Comparison of ENCODE assay signal across 1 cellular context in the genomic region with DNA sequence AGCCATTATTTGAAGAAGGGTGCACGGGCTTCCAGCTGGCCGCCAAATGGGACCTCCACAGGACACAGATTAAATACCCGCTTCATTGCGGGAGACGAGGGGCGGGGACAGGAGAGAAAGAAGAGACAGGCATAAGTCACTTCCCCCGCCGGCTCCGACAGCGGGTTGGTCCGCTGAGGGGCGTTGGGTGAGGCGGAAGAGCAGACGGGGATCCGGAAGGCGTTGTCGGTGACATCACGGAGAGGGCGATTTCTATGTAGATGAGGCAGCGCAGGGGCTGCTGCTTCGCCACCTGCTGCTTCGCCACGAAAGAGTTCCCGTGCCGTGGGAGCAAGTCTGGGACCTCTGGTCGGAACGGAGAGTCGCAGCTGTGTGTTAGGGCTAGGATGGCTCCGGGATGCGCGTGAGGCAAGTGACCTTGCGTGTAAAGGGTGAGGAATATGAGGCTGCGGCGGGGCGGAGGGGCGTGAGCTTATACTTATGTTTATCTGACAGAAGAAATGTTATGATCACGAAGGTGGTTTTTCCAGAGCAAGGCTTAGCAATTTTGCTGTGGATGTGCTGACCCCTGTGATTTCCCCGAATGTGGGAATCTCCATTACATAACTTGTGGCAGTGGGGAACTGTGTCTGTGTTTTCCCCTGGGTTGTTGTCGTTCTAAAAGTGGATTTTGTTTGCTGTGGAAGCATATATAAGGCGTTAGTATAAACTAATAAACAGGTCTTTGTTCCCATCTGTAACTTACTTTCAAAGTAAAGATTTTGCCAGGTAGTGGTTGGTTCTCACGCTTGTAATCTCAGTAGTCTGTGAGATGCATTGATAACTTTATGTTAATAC.
TF ChIP-seq lines count a peak whose summit lies in the region.

No MANE protein-coding gene starts in this region.

TF ChIP-seq in HepG2, 621 proteins besides CTCF, POLR2A, EP300 and RAD21 (continued from another document and continues in another):
- TF ChIP-seq, protein P1, sequence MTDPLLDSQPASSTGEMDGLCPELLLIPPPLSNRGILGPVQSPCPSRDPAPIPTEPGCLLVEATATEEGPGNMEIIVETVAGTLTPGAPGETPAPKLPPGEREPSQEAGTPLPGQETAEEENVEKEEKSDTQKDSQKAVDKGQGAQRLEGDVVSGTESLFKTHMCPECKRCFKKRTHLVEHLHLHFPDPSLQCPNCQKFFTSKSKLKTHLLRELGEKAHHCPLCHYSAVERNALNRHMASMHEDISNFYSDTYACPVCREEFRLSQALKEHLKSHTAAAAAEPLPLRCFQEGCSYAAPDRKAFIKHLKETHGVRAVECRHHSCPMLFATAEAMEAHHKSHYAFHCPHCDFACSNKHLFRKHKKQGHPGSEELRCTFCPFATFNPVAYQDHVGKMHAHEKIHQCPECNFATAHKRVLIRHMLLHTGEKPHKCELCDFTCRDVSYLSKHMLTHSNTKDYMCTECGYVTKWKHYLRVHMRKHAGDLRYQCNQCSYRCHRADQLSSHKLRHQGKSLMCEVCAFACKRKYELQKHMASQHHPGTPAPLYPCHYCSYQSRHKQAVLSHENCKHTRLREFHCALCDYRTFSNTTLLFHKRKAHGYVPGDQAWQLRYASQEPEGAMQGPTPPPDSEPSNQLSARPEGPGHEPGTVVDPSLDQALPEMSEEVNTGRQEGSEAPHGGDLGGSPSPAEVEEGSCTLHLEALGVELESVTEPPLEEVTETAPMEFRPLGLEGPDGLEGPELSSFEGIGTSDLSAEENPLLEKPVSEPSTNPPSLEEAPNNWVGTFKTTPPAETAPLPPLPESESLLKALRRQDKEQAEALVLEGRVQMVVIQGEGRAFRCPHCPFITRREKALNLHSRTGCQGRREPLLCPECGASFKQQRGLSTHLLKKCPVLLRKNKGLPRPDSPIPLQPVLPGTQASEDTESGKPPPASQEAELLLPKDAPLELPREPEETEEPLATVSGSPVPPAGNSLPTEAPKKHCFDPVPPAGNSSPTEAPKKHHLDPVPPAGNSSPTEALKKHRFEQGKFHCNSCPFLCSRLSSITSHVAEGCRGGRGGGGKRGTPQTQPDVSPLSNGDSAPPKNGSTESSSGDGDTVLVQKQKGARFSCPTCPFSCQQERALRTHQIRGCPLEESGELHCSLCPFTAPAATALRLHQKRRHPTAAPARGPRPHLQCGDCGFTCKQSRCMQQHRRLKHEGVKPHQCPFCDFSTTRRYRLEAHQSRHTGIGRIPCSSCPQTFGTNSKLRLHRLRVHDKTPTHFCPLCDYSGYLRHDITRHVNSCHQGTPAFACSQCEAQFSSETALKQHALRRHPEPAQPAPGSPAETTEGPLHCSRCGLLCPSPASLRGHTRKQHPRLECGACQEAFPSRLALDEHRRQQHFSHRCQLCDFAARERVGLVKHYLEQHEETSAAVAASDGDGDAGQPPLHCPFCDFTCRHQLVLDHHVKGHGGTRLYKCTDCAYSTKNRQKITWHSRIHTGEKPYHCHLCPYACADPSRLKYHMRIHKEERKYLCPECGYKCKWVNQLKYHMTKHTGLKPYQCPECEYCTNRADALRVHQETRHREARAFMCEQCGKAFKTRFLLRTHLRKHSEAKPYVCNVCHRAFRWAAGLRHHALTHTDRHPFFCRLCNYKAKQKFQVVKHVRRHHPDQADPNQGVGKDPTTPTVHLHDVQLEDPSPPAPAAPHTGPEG (CRISPR knock-in tag; IDR thresholded peaks at IDR 0.05), result 0 out of 2 replicates have a peak, but pooled peaks have one; percentile 33
- 0 out of 2 replicates have a peak, but pooled peaks have one; percentile 28 for TF ChIP-seq SPEN (CRISPR knock-in tag; IDR thresholded peaks at IDR 0.05; ENCODE audit: low read depth)
- TF ChIP-seq, protein P2, sequence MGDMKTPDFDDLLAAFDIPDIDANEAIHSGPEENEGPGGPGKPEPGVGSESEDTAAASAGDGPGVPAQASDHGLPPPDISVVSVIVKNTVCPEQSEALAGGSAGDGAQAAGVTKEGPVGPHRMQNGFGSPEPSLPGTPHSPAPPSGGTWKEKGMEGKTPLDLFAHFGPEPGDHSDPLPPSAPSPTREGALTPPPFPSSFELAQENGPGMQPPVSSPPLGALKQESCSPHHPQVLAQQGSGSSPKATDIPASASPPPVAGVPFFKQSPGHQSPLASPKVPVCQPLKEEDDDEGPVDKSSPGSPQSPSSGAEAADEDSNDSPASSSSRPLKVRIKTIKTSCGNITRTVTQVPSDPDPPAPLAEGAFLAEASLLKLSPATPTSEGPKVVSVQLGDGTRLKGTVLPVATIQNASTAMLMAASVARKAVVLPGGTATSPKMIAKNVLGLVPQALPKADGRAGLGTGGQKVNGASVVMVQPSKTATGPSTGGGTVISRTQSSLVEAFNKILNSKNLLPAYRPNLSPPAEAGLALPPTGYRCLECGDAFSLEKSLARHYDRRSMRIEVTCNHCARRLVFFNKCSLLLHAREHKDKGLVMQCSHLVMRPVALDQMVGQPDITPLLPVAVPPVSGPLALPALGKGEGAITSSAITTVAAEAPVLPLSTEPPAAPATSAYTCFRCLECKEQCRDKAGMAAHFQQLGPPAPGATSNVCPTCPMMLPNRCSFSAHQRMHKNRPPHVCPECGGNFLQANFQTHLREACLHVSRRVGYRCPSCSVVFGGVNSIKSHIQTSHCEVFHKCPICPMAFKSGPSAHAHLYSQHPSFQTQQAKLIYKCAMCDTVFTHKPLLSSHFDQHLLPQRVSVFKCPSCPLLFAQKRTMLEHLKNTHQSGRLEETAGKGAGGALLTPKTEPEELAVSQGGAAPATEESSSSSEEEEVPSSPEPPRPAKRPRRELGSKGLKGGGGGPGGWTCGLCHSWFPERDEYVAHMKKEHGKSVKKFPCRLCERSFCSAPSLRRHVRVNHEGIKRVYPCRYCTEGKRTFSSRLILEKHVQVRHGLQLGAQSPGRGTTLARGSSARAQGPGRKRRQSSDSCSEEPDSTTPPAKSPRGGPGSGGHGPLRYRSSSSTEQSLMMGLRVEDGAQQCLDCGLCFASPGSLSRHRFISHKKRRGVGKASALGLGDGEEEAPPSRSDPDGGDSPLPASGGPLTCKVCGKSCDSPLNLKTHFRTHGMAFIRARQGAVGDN (CRISPR knock-in tag; IDR thresholded peaks at IDR 0.05), result peak; percentile 66
- TF ChIP-seq, protein P3, sequence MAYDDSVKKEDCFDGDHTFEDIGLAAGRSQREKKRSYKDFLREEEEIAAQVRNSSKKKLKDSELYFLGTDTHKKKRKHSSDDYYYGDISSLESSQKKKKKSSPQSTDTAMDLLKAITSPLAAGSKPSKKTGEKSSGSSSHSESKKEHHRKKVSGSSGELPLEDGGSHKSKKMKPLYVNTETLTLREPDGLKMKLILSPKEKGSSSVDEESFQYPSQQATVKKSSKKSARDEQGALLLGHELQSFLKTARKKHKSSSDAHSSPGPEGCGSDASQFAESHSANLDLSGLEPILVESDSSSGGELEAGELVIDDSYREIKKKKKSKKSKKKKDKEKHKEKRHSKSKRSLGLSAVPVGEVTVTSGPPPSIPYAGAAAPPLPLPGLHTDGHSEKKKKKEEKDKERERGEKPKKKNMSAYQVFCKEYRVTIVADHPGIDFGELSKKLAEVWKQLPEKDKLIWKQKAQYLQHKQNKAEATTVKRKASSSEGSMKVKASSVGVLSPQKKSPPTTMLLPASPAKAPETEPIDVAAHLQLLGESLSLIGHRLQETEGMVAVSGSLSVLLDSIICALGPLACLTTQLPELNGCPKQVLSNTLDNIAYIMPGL (CRISPR knock-in tag; IDR thresholded peaks at IDR 0.05; ENCODE audit: borderline replicate concordance in 1 of 2, low read depth in 1 of 2), result peak; percentile 37 to 52; a peak in 1 of 4 replicates
- TF ChIP-seq, protein P4, sequence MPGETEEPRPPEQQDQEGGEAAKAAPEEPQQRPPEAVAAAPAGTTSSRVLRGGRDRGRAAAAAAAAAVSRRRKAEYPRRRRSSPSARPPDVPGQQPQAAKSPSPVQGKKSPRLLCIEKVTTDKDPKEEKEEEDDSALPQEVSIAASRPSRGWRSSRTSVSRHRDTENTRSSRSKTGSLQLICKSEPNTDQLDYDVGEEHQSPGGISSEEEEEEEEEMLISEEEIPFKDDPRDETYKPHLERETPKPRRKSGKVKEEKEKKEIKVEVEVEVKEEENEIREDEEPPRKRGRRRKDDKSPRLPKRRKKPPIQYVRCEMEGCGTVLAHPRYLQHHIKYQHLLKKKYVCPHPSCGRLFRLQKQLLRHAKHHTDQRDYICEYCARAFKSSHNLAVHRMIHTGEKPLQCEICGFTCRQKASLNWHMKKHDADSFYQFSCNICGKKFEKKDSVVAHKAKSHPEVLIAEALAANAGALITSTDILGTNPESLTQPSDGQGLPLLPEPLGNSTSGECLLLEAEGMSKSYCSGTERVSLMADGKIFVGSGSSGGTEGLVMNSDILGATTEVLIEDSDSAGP (CRISPR knock-in tag; IDR thresholded peaks at IDR 0.05; ENCODE audit: borderline replicate concordance), result peak; percentile 62; the same call in 1 of the 2 replicates
- peak; percentile 87 for TF ChIP-seq CREB1 (IDR thresholded peaks at IDR 0.05)
- peak; percentile 83 for TF ChIP-seq CREB1 (CRISPR knock-in tag; IDR thresholded peaks at IDR 0.05)
- peak; percentile 95 for TF ChIP-seq GATA4 (IDR thresholded peaks at IDR 0.05; ENCODE audit: borderline replicate concordance, low read depth)
- TF ChIP-seq, protein P5, sequence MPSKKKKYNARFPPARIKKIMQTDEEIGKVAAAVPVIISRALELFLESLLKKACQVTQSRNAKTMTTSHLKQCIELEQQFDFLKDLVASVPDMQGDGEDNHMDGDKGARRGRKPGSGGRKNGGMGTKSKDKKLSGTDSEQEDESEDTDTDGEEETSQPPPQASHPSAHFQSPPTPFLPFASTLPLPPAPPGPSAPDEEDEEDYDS (CRISPR knock-in tag; IDR thresholded peaks at IDR 0.05), result peak; percentile 96
- TF ChIP-seq, protein P6, sequence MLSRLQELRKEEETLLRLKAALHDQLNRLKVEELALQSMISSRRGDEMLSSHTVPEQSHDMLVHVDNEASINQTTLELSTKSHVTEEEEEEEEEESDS (CRISPR knock-in tag; IDR thresholded peaks at IDR 0.05; ENCODE audit: borderline replicate concordance), result peak; percentile 99
- TF ChIP-seq MYC (CRISPR knock-in tag; IDR thresholded peaks at IDR 0.05; ENCODE audit: borderline replicate concordance), result peak; percentile 20; the same call in 1 of the 2 replicates
- TF ChIP-seq, protein P7, sequence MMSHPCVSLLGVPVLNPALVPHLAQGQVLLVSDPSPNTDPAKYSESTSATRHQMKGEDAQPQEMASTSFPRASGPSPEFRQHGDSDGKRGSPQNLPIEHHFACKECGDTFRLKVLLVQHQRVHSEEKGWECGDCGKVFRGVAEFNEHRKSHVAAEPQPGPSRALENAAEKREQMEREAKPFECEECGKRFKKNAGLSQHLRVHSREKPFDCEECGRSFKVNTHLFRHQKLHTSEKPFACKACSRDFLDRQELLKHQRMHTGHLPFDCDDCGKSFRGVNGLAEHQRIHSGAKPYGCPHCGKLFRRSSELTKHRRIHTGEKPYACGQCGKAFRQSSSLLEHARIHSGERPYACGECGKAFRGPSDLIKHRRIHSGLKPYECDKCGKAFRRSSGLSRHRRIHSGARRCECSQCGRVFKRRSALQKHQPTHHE (CRISPR knock-in tag; IDR thresholded peaks at IDR 0.05; ENCODE audit: borderline replicate concordance), result 0 out of 2 replicates have a peak, but pooled peaks have one; percentile 42
- TF ChIP-seq ZNF354B (CRISPR knock-in tag; IDR thresholded peaks at IDR 0.05), result peak; percentile 87; the same call in 1 of the 2 replicates
- peak; percentile 67 for TF ChIP-seq MED13 (CRISPR knock-in tag; IDR thresholded peaks at IDR 0.05)
- 0 out of 2 replicates have a peak, but pooled peaks have one; percentile 13 for TF ChIP-seq ZNF562 (CRISPR knock-in tag; IDR thresholded peaks at IDR 0.05; ENCODE audit: borderline replicate concordance)
- TF ChIP-seq JUND (CRISPR knock-in tag; IDR thresholded peaks at IDR 0.05), result 0 out of 2 replicates have a peak, but pooled peaks have one; percentile 21
- TF ChIP-seq POLR2AphosphoS2 (IDR thresholded peaks at IDR 0.05; ENCODE audit: low read depth, low read length), result 0 out of 2 replicates have a peak, but pooled peaks have one; percentile 62
- peak; percentile 83; the same call in 1 of the 2 replicates for TF ChIP-seq HOXA3 (CRISPR knock-in tag; IDR thresholded peaks at IDR 0.05)
- 0 out of 2 replicates have a peak, but pooled peaks have one; percentile 28 for TF ChIP-seq BRD4 (CRISPR knock-in tag; IDR thresholded peaks at IDR 0.05)
- TF ChIP-seq SNAPC2 (CRISPR knock-in tag; IDR thresholded peaks at IDR 0.05), result peak; percentile 100
- TF ChIP-seq ZNF501 (CRISPR knock-in tag; IDR thresholded peaks at IDR 0.05), result peak; percentile 47; the same call in 1 of the 2 replicates
- TF ChIP-seq, protein P8, sequence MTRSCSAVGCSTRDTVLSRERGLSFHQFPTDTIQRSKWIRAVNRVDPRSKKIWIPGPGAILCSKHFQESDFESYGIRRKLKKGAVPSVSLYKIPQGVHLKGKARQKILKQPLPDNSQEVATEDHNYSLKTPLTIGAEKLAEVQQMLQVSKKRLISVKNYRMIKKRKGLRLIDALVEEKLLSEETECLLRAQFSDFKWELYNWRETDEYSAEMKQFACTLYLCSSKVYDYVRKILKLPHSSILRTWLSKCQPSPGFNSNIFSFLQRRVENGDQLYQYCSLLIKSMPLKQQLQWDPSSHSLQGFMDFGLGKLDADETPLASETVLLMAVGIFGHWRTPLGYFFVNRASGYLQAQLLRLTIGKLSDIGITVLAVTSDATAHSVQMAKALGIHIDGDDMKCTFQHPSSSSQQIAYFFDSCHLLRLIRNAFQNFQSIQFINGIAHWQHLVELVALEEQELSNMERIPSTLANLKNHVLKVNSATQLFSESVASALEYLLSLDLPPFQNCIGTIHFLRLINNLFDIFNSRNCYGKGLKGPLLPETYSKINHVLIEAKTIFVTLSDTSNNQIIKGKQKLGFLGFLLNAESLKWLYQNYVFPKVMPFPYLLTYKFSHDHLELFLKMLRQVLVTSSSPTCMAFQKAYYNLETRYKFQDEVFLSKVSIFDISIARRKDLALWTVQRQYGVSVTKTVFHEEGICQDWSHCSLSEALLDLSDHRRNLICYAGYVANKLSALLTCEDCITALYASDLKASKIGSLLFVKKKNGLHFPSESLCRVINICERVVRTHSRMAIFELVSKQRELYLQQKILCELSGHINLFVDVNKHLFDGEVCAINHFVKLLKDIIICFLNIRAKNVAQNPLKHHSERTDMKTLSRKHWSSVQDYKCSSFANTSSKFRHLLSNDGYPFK (CRISPR knock-in tag; IDR thresholded peaks at IDR 0.05; ENCODE audit: borderline replicate concordance), result peak; percentile 56; the same call in 1 of the 2 replicates
- 0 out of 2 replicates have a peak, but pooled peaks have one; percentile 32 for TF ChIP-seq PHF21A (CRISPR knock-in tag; IDR thresholded peaks at IDR 0.05)
- TF ChIP-seq ZEB1 (IDR thresholded peaks at IDR 0.05; ENCODE audit: insufficient replicate concordance, low read depth), result peak; percentile 22
- peak; percentile 91 for TF ChIP-seq ZBTB21 (CRISPR knock-in tag; IDR thresholded peaks at IDR 0.05)
- TF ChIP-seq ZNF431 (CRISPR knock-in tag; IDR thresholded peaks at IDR 0.05; ENCODE audit: borderline replicate concordance, low read depth), result 0 out of 2 replicates have a peak, but pooled peaks have one; percentile 27
- 0 out of 2 replicates have a peak, but pooled peaks have one; percentile 29 for TF ChIP-seq ZSCAN25 (CRISPR knock-in tag; IDR thresholded peaks at IDR 0.05)
- TF ChIP-seq ELF1 (CRISPR knock-in tag; IDR thresholded peaks at IDR 0.05), result peak; percentile 74
- TF ChIP-seq ZBTB38 (CRISPR knock-in tag; IDR thresholded peaks at IDR 0.05), result 0 out of 2 replicates have a peak, but pooled peaks have one; percentile 34
- TF ChIP-seq ZC3H4 (CRISPR knock-in tag; IDR thresholded peaks at IDR 0.05; ENCODE audit: borderline replicate concordance), result peak; percentile 90; the same call in 1 of the 2 replicates
- TF ChIP-seq, protein P9, sequence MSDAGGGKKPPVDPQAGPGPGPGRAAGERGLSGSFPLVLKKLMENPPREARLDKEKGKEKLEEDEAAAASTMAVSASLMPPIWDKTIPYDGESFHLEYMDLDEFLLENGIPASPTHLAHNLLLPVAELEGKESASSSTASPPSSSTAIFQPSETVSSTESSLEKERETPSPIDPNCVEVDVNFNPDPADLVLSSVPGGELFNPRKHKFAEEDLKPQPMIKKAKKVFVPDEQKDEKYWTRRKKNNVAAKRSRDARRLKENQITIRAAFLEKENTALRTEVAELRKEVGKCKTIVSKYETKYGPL (CRISPR knock-in tag; IDR thresholded peaks at IDR 0.05), result peak; percentile 78; the same call in 1 of the 2 replicates
- TF ChIP-seq ZNF225 (CRISPR knock-in tag; IDR thresholded peaks at IDR 0.05), result 0 out of 2 replicates have a peak, but pooled peaks have one; percentile 65
